ENCODE assay signal across 8 cellular contexts in genomic region chr1:40690919-40691537, GRCh38. TPM values are rescaled to one million over a fixed set of nuclear protein-coding genes. Genes with fewer than 3 reads are reported as not detected.
DNase-seq lines count a peak whose midpoint lies in the region; ATAC-seq and TF ChIP-seq lines count a peak whose summit lies in the region.

No MANE protein-coding gene starts in this region.

- peak overlapping the region; percentile 35 for H3K4me3 ChIP-seq in lung
- H3K4me3 ChIP-seq in urinary bladder (ENCODE audit: low read depth, low read length): peak overlapping the region; percentile 75

- peaks cover 2 to 4% of the 10 kb centered on the region in 2 donors for H3K4me1 ChIP-seq in lung (ENCODE audit: control insufficient read depth in 2 of 2, insufficient read depth in 2 of 2, low read length in 2 of 2)
- peaks cover 2% of the 10 kb centered on the region for H3K4me1 ChIP-seq in urinary bladder (ENCODE audit: insufficient read depth)

- peak overlapping the region; percentile 96 for H3K27ac Mint-ChIP-seq in activated naive CD4-positive, alpha-beta T cell treated with anti-CD3 and anti-CD28 coated beads, Interleukin-2, amount 50 U/mL, for 24 hours
- peak overlapping the region; percentile 93 to 99 (median 98) for H3K27ac Mint-ChIP-seq in brain

- peaks cover 47% of the 10 kb centered on the region for H3K4me1 Mint-ChIP-seq in activated naive CD4-positive, alpha-beta T cell treated with anti-CD3 and anti-CD28 coated beads, Interleukin-2, amount 50 U/mL, for 24 hours
- H3K4me1 Mint-ChIP-seq in brain: peaks cover 61% of the 10 kb centered on the region

- peaks cover 9% of the 10 kb centered on the region for H3K36me3 Mint-ChIP-seq in activated naive CD4-positive, alpha-beta T cell treated with anti-CD3 and anti-CD28 coated beads, Interleukin-2, amount 50 U/mL, for 24 hours
- H3K36me3 Mint-ChIP-seq in brain: peaks cover 15% of the 10 kb centered on the region

- 18% methylated on average over 17 of the region's 17 CpGs for WGBS in lung, 2 donors
- 10% methylated on average over 17 of the region's 17 CpGs for WGBS in urinary bladder

- no peak for DNase-seq in activated naive CD4-positive, alpha-beta T cell treated with anti-CD3 and anti-CD28 coated beads, Interleukin-2, amount 50 U/mL, for 16 hours
- DNase-seq in lung (ENCODE audit: low spot score): no peak
- no peak for DNase-seq in NCI-H226

- no peak for ATAC-seq in lung (ENCODE audit: insufficient read depth, low FRiP score)
- no peak for ATAC-seq in HG02678 (IDR thresholded peaks at IDR 0.05; ENCODE audit: unreplicated experiment)
- ATAC-seq in GM21526 (IDR thresholded peaks at IDR 0.05; ENCODE audit: low FRiP score, unreplicated experiment): no peak

- H3K27me3 Mint-ChIP-seq in activated naive CD4-positive, alpha-beta T cell treated with anti-CD3 and anti-CD28 coated beads, Interleukin-2, amount 50 U/mL, for 24 hours: no peaks in the 10 kb centered on the region
- H3K27me3 Mint-ChIP-seq in brain: peaks cover 11% of the 10 kb centered on the region

- H3K4me3 Mint-ChIP-seq in activated naive CD4-positive, alpha-beta T cell treated with anti-CD3 and anti-CD28 coated beads, Interleukin-2, amount 50 U/mL, for 24 hours: peak overlapping the region; percentile 98
- H3K4me3 Mint-ChIP-seq in brain: peak overlapping the region; percentile 93 to 98 (median 98)

- H3K27ac ChIP-seq in lung (ENCODE audit: low read depth in 1 of 2, low read length in 1 of 2) (peak overlapping the region; percentile 85 to 99), urinary bladder (ENCODE audit: low read depth) (peak overlapping the region; percentile 99)

- H3K9me3 Mint-ChIP-seq in activated naive CD4-positive, alpha-beta T cell treated with anti-CD3 and anti-CD28 coated beads, Interleukin-2, amount 50 U/mL, for 24 hours: peaks cover 3% of the 10 kb centered on the region
- no peaks in the 10 kb centered on the region for H3K9me3 Mint-ChIP-seq in brain

- H3K36me3 ChIP-seq in lung (ENCODE audit: control insufficient read depth in 2 of 2, insufficient read depth in 2 of 2, low read length in 2 of 2) (peaks cover 0 to 2% of the 10 kb centered on the region in 2 donors), urinary bladder (ENCODE audit: insufficient read depth) (no peaks in the 10 kb centered on the region)

- no peaks in the 10 kb centered on the region for H3K27me3 ChIP-seq in lung (ENCODE audit: control insufficient read depth, insufficient read depth)

- TF ChIP-seq CTCF in brain (conservative IDR thresholded peaks at IDR 0.05) (no peak), lung (IDR thresholded peaks at IDR 0.05; ENCODE audit: control extremely low read depth, extremely low read depth) (no peak)

- H3K9me3 ChIP-seq in lung (ENCODE audit: control insufficient read depth in 2 of 2, insufficient read depth in 1 of 2, low read length in 1 of 2): no peaks in the 10 kb centered on the region

RNA-seq across cellular contexts. Expression of gene NFYC, which starts 0.5 kb away (rescaled TPM):
- polyA plus RNA-seq in brain (ENCODE audit: insufficient read depth, low read depth, low replicate concordance): 88.3 TPM
- 10 to 100 TPM; 56.1 to 69.5 TPM for total RNA-seq in lung
- 10 to 100 TPM; 28.6 to 44.5 TPM for polyA plus RNA-seq in lung
- 43.8 TPM for total RNA-seq in urinary bladder
- 52.3 TPM for polyA plus RNA-seq in urinary bladder

RNA-seq across cellular contexts. Expression of gene RIMS3, which starts 25.5 kb away (rescaled TPM):
- polyA plus RNA-seq in brain (ENCODE audit: insufficient read depth, low read depth, low replicate concordance) (135 TPM), lung (1 to 10 TPM in 1 of 2 donors, under 1 TPM in 1; 0.93 to 1.3 TPM), urinary bladder (4.0 TPM)
- total RNA-seq in lung (1 to 10 TPM; 1.7 to 5.5 TPM), urinary bladder (3.1 TPM)

Comparison
In these comparisons a context has a peak if more than half of its experiments do, and no peak if none do; other contexts are left out.
1. RNA of gene RIMS3, which starts 25.5 kb away (polyA plus RNA-seq): 135 TPM in brain (single experiment); 4.0 TPM in urinary bladder (single experiment) and 0.93 to 1.3 TPM in lung; every median in the first group is over 10 times any median in the second.